In genomic region chr11:59754859-59755700, GRCh38 we compare ENCODE assay signal across 8 cellular contexts. TPM values are rescaled to one million over a fixed set of nuclear protein-coding genes. Genes with fewer than 3 reads are reported as not detected.
DNase-seq lines count a peak whose midpoint lies in the region; ATAC-seq and TF ChIP-seq lines count a peak whose summit lies in the region.

STX3 (plus strand) TSS chr11:59755376; CDS start chr11:59755606, 230 bp downstream.

- H3K4me1 ChIP-seq in CD4-positive, CD25-positive, alpha-beta regulatory T cell (ENCODE audit: control insufficient read depth, insufficient read depth, low read length, poor library complexity, severe bottlenecking): peaks cover 19% of the 10 kb centered on the region
- peaks cover 8 to 12% of the 10 kb centered on the region in 2 donors for H3K4me1 ChIP-seq in naive thymus-derived CD4-positive, alpha-beta T cell (ENCODE audit: control insufficient read depth in 2 of 2, insufficient read depth in 2 of 2, low read length in 2 of 2)

- peak within 1 kb of the TSS; percentile 76 to 90 (median 86) for H3K27ac Mint-ChIP-seq in CD4-positive, CD25-positive, alpha-beta regulatory T cell
- peak within 1 kb of the TSS; percentile 48 for H3K27ac Mint-ChIP-seq in activated T-helper 17 cell treated with anti-CD3 and anti-CD28 coated beads, Interleukin-2, amount 50 U/mL, for 72 hours
- peak within 1 kb of the TSS; percentile 34 to 90 (median 76) for H3K27ac Mint-ChIP-seq in naive thymus-derived CD4-positive, alpha-beta T cell
- peak within 1 kb of the TSS; percentile 88 for H3K27ac Mint-ChIP-seq in stimulated activated effector memory CD8-positive, alpha-beta T cell treated with anti-CD3 and anti-CD28 coated beads, Interleukin-12 subunit alpha, Interleukin-12 subunit beta, amount 100 ng/mL, for 72 hours

- intact Hi-C loops in naive thymus-derived CD4-positive, alpha-beta T cell (cut with micrococcal nuclease): loop anchor here (1.0 to 10.0 kb wide), 15 partner anchors 12 to 610 kb away; partner anchors contain the start of genes MRPL16 (in 2 of the 2), DTX4 (in 1 of the 2), FAM111A (in 1 of the 2) and PATL1 (in 1 of the 2)

- peaks cover 7% of the 10 kb centered on the region for H3K27me3 ChIP-seq in CD4-positive, CD25-positive, alpha-beta regulatory T cell (ENCODE audit: control insufficient read depth, insufficient read depth, low read length)
- H3K27me3 ChIP-seq in naive thymus-derived CD4-positive, alpha-beta T cell (ENCODE audit: control insufficient read depth in 2 of 2, insufficient read depth in 2 of 2, low read length in 2 of 2): no peaks in the 10 kb centered on the region

- POLR2A ChIA-PET in naive thymus-derived CD4-positive, alpha-beta T cell (lab: Charles Lee): interaction anchor here (0.6 to 4.0 kb wide), 10 partner anchors 12 to 958 kb away, joined by 3 to 24 read pairs (median 3); partner anchors contain the start of genes MRPL16 and PATL1

- no peaks in the 10 kb centered on the region for H3K9me3 Mint-ChIP-seq in CD4-positive, CD25-positive, alpha-beta regulatory T cell
- no peaks in the 10 kb centered on the region for H3K9me3 Mint-ChIP-seq in activated T-helper 17 cell treated with anti-CD3 and anti-CD28 coated beads, Interleukin-2, amount 50 U/mL, for 72 hours
- H3K9me3 Mint-ChIP-seq in naive thymus-derived CD4-positive, alpha-beta T cell: no peaks in the 10 kb centered on the region
- H3K9me3 Mint-ChIP-seq in stimulated activated effector memory CD8-positive, alpha-beta T cell treated with anti-CD3 and anti-CD28 coated beads, Interleukin-12 subunit alpha, Interleukin-12 subunit beta, amount 100 ng/mL, for 72 hours: no peaks in the 10 kb centered on the region

- H3K27me3 Mint-ChIP-seq in CD4-positive, CD25-positive, alpha-beta regulatory T cell: peaks cover 34% of the 10 kb centered on the region
- no peaks in the 10 kb centered on the region for H3K27me3 Mint-ChIP-seq in activated T-helper 17 cell treated with anti-CD3 and anti-CD28 coated beads, Interleukin-2, amount 50 U/mL, for 72 hours
- H3K27me3 Mint-ChIP-seq in naive thymus-derived CD4-positive, alpha-beta T cell: peaks cover 3 to 15% (median 4%) of the 10 kb centered on the region in 5 donors

- DNase-seq in CD4-positive, CD25-positive, alpha-beta regulatory T cell: peak; percentile 65 to 68 (median 67)
- peak; percentile 86 for DNase-seq in HT1080 (ENCODE audit: low read depth)
- peak; percentile 61 for DNase-seq in fibroblast of gingiva (ENCODE audit: low read depth)
- DNase-seq in naive thymus-derived CD4-positive, alpha-beta T cell: peak; percentile 55 to 80 (median 67)
- peak; percentile 62 to 82 for DNase-seq in stimulated activated effector memory CD8-positive, alpha-beta T cell treated with anti-CD3 and anti-CD28 coated beads, Interleukin-12 subunit alpha, Interleukin-12 subunit beta, amount 100 ng/mL, for 72 hours (ENCODE audit: low spot score in 2 of 2)

- peak; percentile 84 to 86 for ATAC-seq in CD4-positive, CD25-positive, alpha-beta regulatory T cell (ENCODE audit: low read depth in 2 of 2)
- peak; percentile 74 for ATAC-seq in GM21360 (IDR thresholded peaks at IDR 0.05; ENCODE audit: unreplicated experiment)
- ATAC-seq in activated T-helper 17 cell treated with anti-CD3 and anti-CD28 coated beads, Interleukin-2, amount 50 U/mL, for 72 hours (replicated peaks): peak; percentile 86
- ATAC-seq in naive thymus-derived CD4-positive, alpha-beta T cell: peak; percentile 89
- ATAC-seq in stimulated activated effector memory CD8-positive, alpha-beta T cell treated with anti-CD3 and anti-CD28 coated beads, Interleukin-12 subunit alpha, Interleukin-12 subunit beta, amount 100 ng/mL, for 72 hours: peak; percentile 90

- H3K36me3 Mint-ChIP-seq in CD4-positive, CD25-positive, alpha-beta regulatory T cell: no peaks in the 10 kb centered on the region
- no peaks in the 10 kb centered on the region for H3K36me3 Mint-ChIP-seq in activated T-helper 17 cell treated with anti-CD3 and anti-CD28 coated beads, Interleukin-2, amount 50 U/mL, for 72 hours (ENCODE audit: low read depth)
- H3K36me3 Mint-ChIP-seq in naive thymus-derived CD4-positive, alpha-beta T cell: peaks cover 0 to 11% (median 0%) of the 10 kb centered on the region in 5 donors
- H3K36me3 Mint-ChIP-seq in stimulated activated effector memory CD8-positive, alpha-beta T cell treated with anti-CD3 and anti-CD28 coated beads, Interleukin-12 subunit alpha, Interleukin-12 subunit beta, amount 100 ng/mL, for 72 hours: peaks cover 7% of the 10 kb centered on the region

- no peaks in the 10 kb centered on the region for H3K36me3 ChIP-seq in CD4-positive, CD25-positive, alpha-beta regulatory T cell (ENCODE audit: control insufficient read depth, insufficient read depth, low read length)
- no peaks in the 10 kb centered on the region for H3K36me3 ChIP-seq in naive thymus-derived CD4-positive, alpha-beta T cell (ENCODE audit: control insufficient read depth in 2 of 3, insufficient read depth in 3 of 3, low read length in 3 of 3)

- peaks cover 0 to 26% (median 15%) of the 10 kb centered on the region in 4 donors for H3K4me1 Mint-ChIP-seq in CD4-positive, CD25-positive, alpha-beta regulatory T cell
- no peaks in the 10 kb centered on the region for H3K4me1 Mint-ChIP-seq in activated T-helper 17 cell treated with anti-CD3 and anti-CD28 coated beads, Interleukin-2, amount 50 U/mL, for 72 hours
- H3K4me1 Mint-ChIP-seq in naive thymus-derived CD4-positive, alpha-beta T cell: peaks cover 11 to 39% (median 23%) of the 10 kb centered on the region in 7 donors
- peaks cover 40% of the 10 kb centered on the region for H3K4me1 Mint-ChIP-seq in stimulated activated effector memory CD8-positive, alpha-beta T cell treated with anti-CD3 and anti-CD28 coated beads, Interleukin-12 subunit alpha, Interleukin-12 subunit beta, amount 100 ng/mL, for 72 hours

- no peaks in the 10 kb centered on the region for H3K9me3 ChIP-seq in CD4-positive, CD25-positive, alpha-beta regulatory T cell (ENCODE audit: control insufficient read depth in 2 of 2, low read length in 2 of 2)
- no peaks in the 10 kb centered on the region for H3K9me3 ChIP-seq in naive thymus-derived CD4-positive, alpha-beta T cell (ENCODE audit: control insufficient read depth in 2 of 3, low read length in 3 of 3)

- H3K27ac ChIP-seq in CD4-positive, CD25-positive, alpha-beta regulatory T cell (ENCODE audit: insufficient read depth, low read length, poor library complexity, severe bottlenecking): no peak within 1 kb of the TSS
- peak within 1 kb of the TSS; percentile 61 for H3K27ac ChIP-seq in naive thymus-derived CD4-positive, alpha-beta T cell (ENCODE audit: low read depth, low read length)

- H3K4me3 Mint-ChIP-seq in CD4-positive, CD25-positive, alpha-beta regulatory T cell: peak within 1 kb of the TSS; percentile 86 to 93 (median 88)
- peak within 1 kb of the TSS; percentile 86 for H3K4me3 Mint-ChIP-seq in activated T-helper 17 cell treated with anti-CD3 and anti-CD28 coated beads, Interleukin-2, amount 50 U/mL, for 72 hours
- H3K4me3 Mint-ChIP-seq in naive thymus-derived CD4-positive, alpha-beta T cell: peak within 1 kb of the TSS; percentile 90 to 98 (median 95)
- H3K4me3 Mint-ChIP-seq in stimulated activated effector memory CD8-positive, alpha-beta T cell treated with anti-CD3 and anti-CD28 coated beads, Interleukin-12 subunit alpha, Interleukin-12 subunit beta, amount 100 ng/mL, for 72 hours: peak within 1 kb of the TSS; percentile 95

- H3K4me3 ChIP-seq in CD4-positive, CD25-positive, alpha-beta regulatory T cell (ENCODE audit: low read depth, low read length): peak within 1 kb of the TSS; percentile 90
- H3K4me3 ChIP-seq in naive thymus-derived CD4-positive, alpha-beta T cell (ENCODE audit: low read length): peak within 1 kb of the TSS; percentile 91

- CTCF ChIA-PET in naive thymus-derived CD4-positive, alpha-beta T cell (lab: Charles Lee): interaction anchor here (0.6 to 5.5 kb wide), 11 partner anchors 11 to 83 kb away, joined by 3 to 79 read pairs (median 10); partner anchors contain the start of gene MRPL16

TF ChIP-seq in PFSK-1, 5 proteins besides CTCF, POLR2A, EP300 and RAD21 (continues in another document):
- TF ChIP-seq POLR2AphosphoS5 (IDR thresholded peaks at IDR 0.05; ENCODE audit: low read depth, low read length): no peak
- TF ChIP-seq FOXP2 (optimal IDR thresholded peaks at IDR 0.05; ENCODE audit: borderline replicate concordance, extremely low read depth, extremely low read length, insufficient read depth): no peak
- no peak for TF ChIP-seq TAF1 (IDR thresholded peaks at IDR 0.05; ENCODE audit: borderline replicate concordance, insufficient read depth, low read length)

RNA-seq across cellular contexts. Expression of gene STX3, which starts in this region (rescaled TPM):
- 3.1 TPM for total RNA-seq in CD4-positive, CD25-positive, alpha-beta regulatory T cell
- polyA plus RNA-seq in CD4-positive, CD25-positive, alpha-beta regulatory T cell: 1 to 10 TPM in 2 of 4 donors, under 1 TPM in 2; 0.44 to 2.8 (median 1.3) TPM
- 41.6 and 42.6 TPM in 2 replicates for total RNA-seq in HT1080 (2014; rRNA removed; shearing (Covaris generic))
- polyA plus RNA-seq in HT1080 (2015; cell fraction: cytosol; rRNA removed): 19.5 and 21.9 TPM in 2 replicates
- polyA plus RNA-seq in HT1080 (2015; cell fraction: nucleus; rRNA removed): 19.6 and 22.3 TPM in 2 replicates
- polyA plus RNA-seq in PFSK-1 (2012; ENCODE audit: insufficient read length, low read depth): 19.3 TPM
- 10 to 100 TPM in 1 of 2 donors, 1 to 10 TPM in 1; 9.5 to 12.6 TPM for total RNA-seq in activated T-helper 17 cell treated with anti-CD3 and anti-CD28 coated beads, Interleukin-2, amount 50 U/mL, for 72 hours
- total RNA-seq in naive thymus-derived CD4-positive, alpha-beta T cell: 10 to 100 TPM in 4 of 5 experiments, 1 to 10 TPM in 1; 9.0 to 67.4 (median 15.1) TPM
- 1 to 10 TPM; 3.5 to 4.2 TPM for polyA plus RNA-seq in naive thymus-derived CD4-positive, alpha-beta T cell
